ENCODE assay signal across 8 cellular contexts in genomic region chr4:73070072-73070385, GRCh38. TPM values are rescaled to one million over a fixed set of nuclear protein-coding genes. Genes with fewer than 3 reads are reported as not detected.
DNase-seq lines count a peak whose midpoint lies in the region; ATAC-seq and TF ChIP-seq lines count a peak whose summit lies in the region.

No MANE protein-coding gene starts in this region.

- ATAC-seq in GM18520 (IDR thresholded peaks at IDR 0.05; ENCODE audit: unreplicated experiment) (peak; percentile 8), HG03095 (IDR thresholded peaks at IDR 0.05; ENCODE audit: unreplicated experiment) (peak; percentile 10), foreskin keratinocyte (peak; percentile 25)

- peaks cover 15% of the 10 kb centered on the region for H3K4me1 ChIP-seq in SJSA1 (replicated peaks)
- H3K4me1 ChIP-seq in foreskin keratinocyte, result peaks cover 8% of the 10 kb centered on the region
- H3K4me1 ChIP-seq in skeletal muscle satellite cell (ENCODE audit: control insufficient read depth, insufficient read depth, low read length), result peaks cover 8% of the 10 kb centered on the region

- H3K27me3 ChIP-seq in AG04450 (ENCODE audit: control insufficient read depth, insufficient read depth, low read length) (no peaks in the 10 kb centered on the region), SJSA1 (replicated peaks) (no peaks in the 10 kb centered on the region), foreskin keratinocyte (no peaks in the 10 kb centered on the region), skeletal muscle satellite cell (ENCODE audit: control insufficient read depth, insufficient read depth, low read length) (no peaks in the 10 kb centered on the region)

- no peaks in the 10 kb centered on the region; the same call in 1 of the 2 replicates for H3K9me3 ChIP-seq in AG04450 (ENCODE audit: control insufficient read depth, insufficient read depth, low read length)
- H3K9me3 ChIP-seq in SJSA1 (replicated peaks), result no peaks in the 10 kb centered on the region
- no peaks in the 10 kb centered on the region for H3K9me3 ChIP-seq in skeletal muscle satellite cell (replicated peaks; ENCODE audit: low read length)

- H3K4me3 ChIP-seq in AG04450 (ENCODE audit: low read depth, low read length) (peak overlapping the region; percentile 56), SJSA1 (peak overlapping the region; percentile 76), skeletal muscle satellite cell (ENCODE audit: low read length) (peak overlapping the region; percentile 89)

- POLR2A ChIA-PET in AG04450 (lab: Yijun Ruan, JAX), result interaction anchor here (0.8 kb wide), 1 partner anchor 189 kb away, joined by 3 read pairs; the partner anchor contains the start of gene ANKRD17

- H3K4me2 ChIP-seq in skeletal muscle satellite cell (ENCODE audit: low read length), result peak overlapping the region; percentile 91

- H3K27ac ChIP-seq in AG04450 (ENCODE audit: low read depth, low read length) (peak overlapping the region; percentile 70), SJSA1 (peak overlapping the region; percentile 27), foreskin keratinocyte (peak overlapping the region; percentile 82)

- peak overlapping the region; percentile 77 for H3K9ac ChIP-seq in skeletal muscle satellite cell (ENCODE audit: low read depth, low read length)

- DNase-seq in AG04450 (ENCODE audit: low read depth, low spot score) (no peak), SJSA1 (ENCODE audit: low read depth in 1 of 2, low spot score in 2 of 2) (no peak), foreskin keratinocyte (no peak), ureter (ENCODE audit: low spot score) (no peak), cerebellar nuclear complex (lab: John Stamatoyannopoulos, UW) (no peak)

- TF ChIP-seq CTCF in AG04450 (IDR thresholded peaks at IDR 0.05; ENCODE audit: low read depth, low read length) (no peak), foreskin keratinocyte (conservative IDR thresholded peaks at IDR 0.05) (no peak)

- peaks cover 12% of the 10 kb centered on the region for H3K36me3 ChIP-seq in SJSA1
- peaks cover 10% of the 10 kb centered on the region for H3K36me3 ChIP-seq in skeletal muscle satellite cell (ENCODE audit: insufficient read depth, low read length)

- CTCF ChIA-PET in AG04450 (lab: Charles Lee), result no interaction called here

RNA-seq across cellular contexts. Expression of gene COX18, which starts 0.5 kb away (rescaled TPM):
- polyA plus RNA-seq in AG04450 (2011; rRNA removed) (16.4 and 16.7 TPM in 2 replicates), foreskin keratinocyte (5.4 and 6.9 TPM in 2 replicates)
- polyA minus RNA-seq in AG04450 (2011; rRNA and poly(A)+ RNA removed), result 13.9 and 15.9 TPM in 2 replicates
- total RNA-seq in SJSA1 (2014; rRNA removed; shearing (Covaris generic)), result 12.1 and 25.3 TPM in 2 replicates
- total RNA-seq in foreskin keratinocyte (15.6 and 16.7 TPM in 2 replicates), ureter (18.6 TPM)
- 26.4 and 30.4 TPM in 2 replicates for total RNA-seq in skeletal muscle satellite cell (2012; rRNA removed)

Comparison
In these comparisons a context has a peak if more than half of its experiments do, and no peak if none do; other contexts are left out.
1. H3K27ac ChIP-seq: peak in every context shown above with its lines; median percentile 82 in foreskin keratinocyte; 70 in AG04450; 27 in SJSA1.